Comparison of ENCODE assay signal across 2 cellular contexts in the genomic region with DNA sequence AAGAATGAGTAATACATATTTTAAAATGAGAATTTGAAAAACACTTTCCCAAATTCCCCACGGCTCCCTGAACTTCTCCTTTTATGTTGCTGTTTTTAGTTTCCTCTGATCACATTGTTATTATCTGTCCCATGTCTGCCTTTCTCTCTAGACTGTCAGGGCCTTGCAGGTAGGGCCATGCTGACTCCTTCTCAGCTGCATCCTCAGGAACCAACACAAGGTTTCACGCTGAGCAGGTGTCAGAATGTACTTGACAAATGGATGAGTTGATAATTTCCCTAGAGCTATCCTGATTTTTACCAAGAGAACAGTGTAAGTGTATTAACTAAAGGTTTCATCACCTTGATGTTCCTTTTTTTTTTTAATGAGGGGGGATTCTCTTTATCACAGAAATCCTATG.
TF ChIP-seq lines count a peak whose summit lies in the region.

No MANE protein-coding gene starts in this region.

TF ChIP-seq in liver, 16 proteins besides CTCF, POLR2A, EP300 and RAD21 (continued from another document):
- TF ChIP-seq EGR1 (IDR thresholded peaks at IDR 0.05; ENCODE audit: low read depth in 2 of 2) (no peak), YY1 (IDR thresholded peaks at IDR 0.05) (no peak), JUND (IDR thresholded peaks at IDR 0.05) (no peak), FOXA1 (IDR thresholded peaks at IDR 0.05) (no peak), NR2F2 (IDR thresholded peaks at IDR 0.05) (no peak)
- TF ChIP-seq, protein P1, sequence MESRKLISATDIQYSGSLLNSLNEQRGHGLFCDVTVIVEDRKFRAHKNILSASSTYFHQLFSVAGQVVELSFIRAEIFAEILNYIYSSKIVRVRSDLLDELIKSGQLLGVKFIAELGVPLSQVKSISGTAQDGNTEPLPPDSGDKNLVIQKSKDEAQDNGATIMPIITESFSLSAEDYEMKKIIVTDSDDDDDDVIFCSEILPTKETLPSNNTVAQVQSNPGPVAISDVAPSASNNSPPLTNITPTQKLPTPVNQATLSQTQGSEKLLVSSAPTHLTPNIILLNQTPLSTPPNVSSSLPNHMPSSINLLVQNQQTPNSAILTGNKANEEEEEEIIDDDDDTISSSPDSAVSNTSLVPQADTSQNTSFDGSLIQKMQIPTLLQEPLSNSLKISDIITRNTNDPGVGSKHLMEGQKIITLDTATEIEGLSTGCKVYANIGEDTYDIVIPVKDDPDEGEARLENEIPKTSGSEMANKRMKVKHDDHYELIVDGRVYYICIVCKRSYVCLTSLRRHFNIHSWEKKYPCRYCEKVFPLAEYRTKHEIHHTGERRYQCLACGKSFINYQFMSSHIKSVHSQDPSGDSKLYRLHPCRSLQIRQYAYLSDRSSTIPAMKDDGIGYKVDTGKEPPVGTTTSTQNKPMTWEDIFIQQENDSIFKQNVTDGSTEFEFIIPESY (IDR thresholded peaks at IDR 0.05) = no peak
- TF ChIP-seq, protein P2, sequence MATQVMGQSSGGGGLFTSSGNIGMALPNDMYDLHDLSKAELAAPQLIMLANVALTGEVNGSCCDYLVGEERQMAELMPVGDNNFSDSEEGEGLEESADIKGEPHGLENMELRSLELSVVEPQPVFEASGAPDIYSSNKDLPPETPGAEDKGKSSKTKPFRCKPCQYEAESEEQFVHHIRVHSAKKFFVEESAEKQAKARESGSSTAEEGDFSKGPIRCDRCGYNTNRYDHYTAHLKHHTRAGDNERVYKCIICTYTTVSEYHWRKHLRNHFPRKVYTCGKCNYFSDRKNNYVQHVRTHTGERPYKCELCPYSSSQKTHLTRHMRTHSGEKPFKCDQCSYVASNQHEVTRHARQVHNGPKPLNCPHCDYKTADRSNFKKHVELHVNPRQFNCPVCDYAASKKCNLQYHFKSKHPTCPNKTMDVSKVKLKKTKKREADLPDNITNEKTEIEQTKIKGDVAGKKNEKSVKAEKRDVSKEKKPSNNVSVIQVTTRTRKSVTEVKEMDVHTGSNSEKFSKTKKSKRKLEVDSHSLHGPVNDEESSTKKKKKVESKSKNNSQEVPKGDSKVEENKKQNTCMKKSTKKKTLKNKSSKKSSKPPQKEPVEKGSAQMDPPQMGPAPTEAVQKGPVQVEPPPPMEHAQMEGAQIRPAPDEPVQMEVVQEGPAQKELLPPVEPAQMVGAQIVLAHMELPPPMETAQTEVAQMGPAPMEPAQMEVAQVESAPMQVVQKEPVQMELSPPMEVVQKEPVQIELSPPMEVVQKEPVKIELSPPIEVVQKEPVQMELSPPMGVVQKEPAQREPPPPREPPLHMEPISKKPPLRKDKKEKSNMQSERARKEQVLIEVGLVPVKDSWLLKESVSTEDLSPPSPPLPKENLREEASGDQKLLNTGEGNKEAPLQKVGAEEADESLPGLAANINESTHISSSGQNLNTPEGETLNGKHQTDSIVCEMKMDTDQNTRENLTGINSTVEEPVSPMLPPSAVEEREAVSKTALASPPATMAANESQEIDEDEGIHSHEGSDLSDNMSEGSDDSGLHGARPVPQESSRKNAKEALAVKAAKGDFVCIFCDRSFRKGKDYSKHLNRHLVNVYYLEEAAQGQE (IDR thresholded peaks at IDR 0.05) = no peak

TF ChIP-seq in HepG2, 621 proteins besides CTCF, POLR2A, EP300 and RAD21 (continued from another document):
- TF ChIP-seq, protein P3, sequence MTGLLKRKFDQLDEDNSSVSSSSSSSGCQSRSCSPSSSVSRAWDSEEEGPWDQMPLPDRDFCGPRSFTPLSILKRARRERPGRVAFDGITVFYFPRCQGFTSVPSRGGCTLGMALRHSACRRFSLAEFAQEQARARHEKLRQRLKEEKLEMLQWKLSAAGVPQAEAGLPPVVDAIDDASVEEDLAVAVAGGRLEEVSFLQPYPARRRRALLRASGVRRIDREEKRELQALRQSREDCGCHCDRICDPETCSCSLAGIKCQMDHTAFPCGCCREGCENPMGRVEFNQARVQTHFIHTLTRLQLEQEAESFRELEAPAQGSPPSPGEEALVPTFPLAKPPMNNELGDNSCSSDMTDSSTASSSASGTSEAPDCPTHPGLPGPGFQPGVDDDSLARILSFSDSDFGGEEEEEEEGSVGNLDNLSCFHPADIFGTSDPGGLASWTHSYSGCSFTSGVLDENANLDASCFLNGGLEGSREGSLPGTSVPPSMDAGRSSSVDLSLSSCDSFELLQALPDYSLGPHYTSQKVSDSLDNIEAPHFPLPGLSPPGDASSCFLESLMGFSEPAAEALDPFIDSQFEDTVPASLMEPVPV (CRISPR knock-in tag; IDR thresholded peaks at IDR 0.05) = no peak
- TF ChIP-seq, protein P4, sequence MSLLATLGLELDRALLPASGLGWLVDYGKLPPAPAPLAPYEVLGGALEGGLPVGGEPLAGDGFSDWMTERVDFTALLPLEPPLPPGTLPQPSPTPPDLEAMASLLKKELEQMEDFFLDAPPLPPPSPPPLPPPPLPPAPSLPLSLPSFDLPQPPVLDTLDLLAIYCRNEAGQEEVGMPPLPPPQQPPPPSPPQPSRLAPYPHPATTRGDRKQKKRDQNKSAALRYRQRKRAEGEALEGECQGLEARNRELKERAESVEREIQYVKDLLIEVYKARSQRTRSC (CRISPR knock-in tag; IDR thresholded peaks at IDR 0.05; ENCODE audit: low read depth) = no peak
- TF ChIP-seq HNF4G (IDR thresholded peaks at IDR 0.05; ENCODE audit: borderline replicate concordance, low read depth, low read length) (no peak), HNF4G (CRISPR knock-in tag; IDR thresholded peaks at IDR 0.05; ENCODE audit: borderline replicate concordance, low read depth) (no peak), ZMYM3 (CRISPR knock-in tag; IDR thresholded peaks at IDR 0.05) (no peak), ZBTB3 (CRISPR knock-in tag; IDR thresholded peaks at IDR 0.05; ENCODE audit: borderline replicate concordance, low read depth) (no peak)
- TF ChIP-seq, protein P5, sequence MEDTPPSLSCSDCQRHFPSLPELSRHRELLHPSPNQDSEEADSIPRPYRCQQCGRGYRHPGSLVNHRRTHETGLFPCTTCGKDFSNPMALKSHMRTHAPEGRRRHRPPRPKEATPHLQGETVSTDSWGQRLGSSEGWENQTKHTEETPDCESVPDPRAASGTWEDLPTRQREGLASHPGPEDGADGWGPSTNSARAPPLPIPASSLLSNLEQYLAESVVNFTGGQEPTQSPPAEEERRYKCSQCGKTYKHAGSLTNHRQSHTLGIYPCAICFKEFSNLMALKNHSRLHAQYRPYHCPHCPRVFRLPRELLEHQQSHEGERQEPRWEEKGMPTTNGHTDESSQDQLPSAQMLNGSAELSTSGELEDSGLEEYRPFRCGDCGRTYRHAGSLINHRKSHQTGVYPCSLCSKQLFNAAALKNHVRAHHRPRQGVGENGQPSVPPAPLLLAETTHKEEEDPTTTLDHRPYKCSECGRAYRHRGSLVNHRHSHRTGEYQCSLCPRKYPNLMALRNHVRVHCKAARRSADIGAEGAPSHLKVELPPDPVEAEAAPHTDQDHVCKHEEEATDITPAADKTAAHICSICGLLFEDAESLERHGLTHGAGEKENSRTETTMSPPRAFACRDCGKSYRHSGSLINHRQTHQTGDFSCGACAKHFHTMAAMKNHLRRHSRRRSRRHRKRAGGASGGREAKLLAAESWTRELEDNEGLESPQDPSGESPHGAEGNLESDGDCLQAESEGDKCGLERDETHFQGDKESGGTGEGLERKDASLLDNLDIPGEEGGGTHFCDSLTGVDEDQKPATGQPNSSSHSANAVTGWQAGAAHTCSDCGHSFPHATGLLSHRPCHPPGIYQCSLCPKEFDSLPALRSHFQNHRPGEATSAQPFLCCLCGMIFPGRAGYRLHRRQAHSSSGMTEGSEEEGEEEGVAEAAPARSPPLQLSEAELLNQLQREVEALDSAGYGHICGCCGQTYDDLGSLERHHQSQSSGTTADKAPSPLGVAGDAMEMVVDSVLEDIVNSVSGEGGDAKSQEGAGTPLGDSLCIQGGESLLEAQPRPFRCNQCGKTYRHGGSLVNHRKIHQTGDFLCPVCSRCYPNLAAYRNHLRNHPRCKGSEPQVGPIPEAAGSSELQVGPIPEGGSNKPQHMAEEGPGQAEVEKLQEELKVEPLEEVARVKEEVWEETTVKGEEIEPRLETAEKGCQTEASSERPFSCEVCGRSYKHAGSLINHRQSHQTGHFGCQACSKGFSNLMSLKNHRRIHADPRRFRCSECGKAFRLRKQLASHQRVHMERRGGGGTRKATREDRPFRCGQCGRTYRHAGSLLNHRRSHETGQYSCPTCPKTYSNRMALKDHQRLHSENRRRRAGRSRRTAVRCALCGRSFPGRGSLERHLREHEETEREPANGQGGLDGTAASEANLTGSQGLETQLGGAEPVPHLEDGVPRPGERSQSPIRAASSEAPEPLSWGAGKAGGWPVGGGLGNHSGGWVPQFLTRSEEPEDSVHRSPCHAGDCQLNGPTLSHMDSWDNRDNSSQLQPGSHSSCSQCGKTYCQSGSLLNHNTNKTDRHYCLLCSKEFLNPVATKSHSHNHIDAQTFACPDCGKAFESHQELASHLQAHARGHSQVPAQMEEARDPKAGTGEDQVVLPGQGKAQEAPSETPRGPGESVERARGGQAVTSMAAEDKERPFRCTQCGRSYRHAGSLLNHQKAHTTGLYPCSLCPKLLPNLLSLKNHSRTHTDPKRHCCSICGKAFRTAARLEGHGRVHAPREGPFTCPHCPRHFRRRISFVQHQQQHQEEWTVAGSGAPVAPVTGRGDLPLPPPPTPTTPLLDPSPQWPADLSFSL (CRISPR knock-in tag; IDR thresholded peaks at IDR 0.05) = no peak
